1 cellular context compared by ENCODE assay signal in genomic region chr14:34713122-34713680, GRCh38.
TF ChIP-seq lines count a peak whose summit lies in the region.

No MANE protein-coding gene starts in this region.

TF ChIP-seq in SK-N-SH, 30 proteins besides CTCF, POLR2A, EP300 and RAD21 (continued from another document):
- TF ChIP-seq TAF1 (IDR thresholded peaks at IDR 0.05; ENCODE audit: borderline replicate concordance, low read depth, low read length) (no peak), NFIC (IDR thresholded peaks at IDR 0.05; ENCODE audit: borderline replicate concordance) (no peak), MAX (IDR thresholded peaks at IDR 0.05; ENCODE audit: low read depth) (no peak), RCOR1 (IDR thresholded peaks at IDR 0.05; ENCODE audit: low read length) (no peak), NRF1 (IDR thresholded peaks at IDR 0.05; ENCODE audit: low read depth, low read length) (no peak), GATA2 (CRISPR knock-in tag; IDR thresholded peaks at IDR 0.05) (no peak), MXI1 (IDR thresholded peaks at IDR 0.05; ENCODE audit: low read depth, low read length) (no peak), USF2 (IDR thresholded peaks at IDR 0.05; ENCODE audit: borderline replicate concordance, low read depth, low read length) (no peak)
